11 cellular contexts compared by ENCODE assay signal in genomic region chr6:24391756-24392405, GRCh38. TPM values are rescaled to one million over a fixed set of nuclear protein-coding genes. Genes with fewer than 3 reads are reported as not detected.
DNase-seq lines count a peak whose midpoint lies in the region; ATAC-seq and TF ChIP-seq lines count a peak whose summit lies in the region.
"Had no signal": no experiment of that assay in that cellular context is flagged by ENCODE, and none has a peak within 500 bp of the region (broad histone marks: within the 10 kb centered on the region; RNA-seq: fewer than 3 reads in every experiment).

No MANE protein-coding gene starts in this region.

- no peaks in the 10 kb centered on the region for H3K27me3 ChIP-seq in GM06990 (replicated peaks; ENCODE audit: control insufficient read depth, insufficient read depth, low read length)
- no peaks in the 10 kb centered on the region for H3K27me3 ChIP-seq in body of pancreas
- H3K27me3 ChIP-seq: uterus had no signal

- TF ChIP-seq CTCF in GM06990 (IDR thresholded peaks at IDR 0.05; ENCODE audit: insufficient read depth, low read length, poor library complexity, severe bottlenecking) (no peak), body of pancreas (IDR thresholded peaks at IDR 0.05) (no peak)

- H3K36me3 ChIP-seq in GM06990 (ENCODE audit: control insufficient read depth, insufficient read depth, low read length), result no peaks in the 10 kb centered on the region
- no peaks in the 10 kb centered on the region for H3K36me3 ChIP-seq in body of pancreas (replicated peaks in 1 of 2; ENCODE audit: insufficient read depth in 1 of 2, low read depth in 2 of 2)
- H3K36me3 ChIP-seq: uterus had no signal

- TF ChIP-seq POLR2A in body of pancreas (IDR thresholded peaks at IDR 0.05), result no peak

- H3K27ac ChIP-seq in body of pancreas, result no peak overlapping the region
- H3K27ac ChIP-seq: uterus had no signal

- H3K4me3 ChIP-seq in GM06990 (replicated peaks; ENCODE audit: low read depth, low read length), result no peak overlapping the region
- no peak overlapping the region for H3K4me3 ChIP-seq in body of pancreas
- H3K4me3 ChIP-seq: uterus had no signal

- ATAC-seq in GM19372 (IDR thresholded peaks at IDR 0.05; ENCODE audit: low read depth, unreplicated experiment) (peak; percentile 96), HG02840 (IDR thresholded peaks at IDR 0.05; ENCODE audit: low FRiP score, unreplicated experiment) (peak; percentile 91), HG03558 (IDR thresholded peaks at IDR 0.05; ENCODE audit: extremely low read depth, unreplicated experiment) (peak; percentile 84), body of pancreas (no peak)

- H3K4me1 ChIP-seq in body of pancreas, result no peaks in the 10 kb centered on the region
- H3K4me1 ChIP-seq: uterus had no signal

- no peaks in the 10 kb centered on the region for H3K9me3 ChIP-seq in body of pancreas
- H3K9me3 ChIP-seq: uterus had no signal

- WGBS in body of pancreas, 2 donors, result 67 to 72% methylated on average over 2 of the region's 2 CpGs

- intact Hi-C loops in body of pancreas (cut with DNase I), result loop anchor here (5.0 kb wide), 1 partner anchor 105 kb away; no protein-coding TSS in a partner anchor

- DNase-seq in GM06990 (ENCODE audit: extremely low read depth, insufficient read length) (peak; percentile 42), NCI-H1417 treated with DMSO at 0.1 percent for 48 hours (lab: John Stamatoyannopoulos, UW) (no peak), body of pancreas (no peak), NCI-H1694 (lab: John Stamatoyannopoulos, UW) (no peak), NCI-H2171 (lab: John Stamatoyannopoulos, UW) (no peak)
- DNase-seq: NCI-H1417, uterus had no signal

RNA-seq across cellular contexts. Expression of gene MRS2, which starts 10.9 kb away (rescaled TPM):
- total RNA-seq in body of pancreas, result 10 to 100 TPM; 11.7 to 23.1 TPM

RNA-seq across cellular contexts. Expression of gene DCDC2, which starts 34.0 kb away (rescaled TPM):
- 10 to 100 TPM; 20.8 to 37.4 TPM for total RNA-seq in body of pancreas
- total RNA-seq: RPMI7951 had no signal
